In genomic region chr1:224769987-224770693, GRCh38 we compare ENCODE assay signal across 13 cellular contexts.
DNase-seq lines count a peak whose midpoint lies in the region; ATAC-seq, FAIRE-seq and TF ChIP-seq lines count a peak whose summit lies in the region.
"Had no signal": no experiment of that assay in that cellular context is flagged by ENCODE, and none has a peak within 500 bp of the region (broad histone marks: within the 10 kb centered on the region; RNA-seq: fewer than 3 reads in every experiment).

No MANE protein-coding gene starts in this region.

- H3K4me2 ChIP-seq in astrocyte (ENCODE audit: low read length), result peak overlapping the region; percentile 44

- no peaks in the 10 kb centered on the region for H4K20me1 ChIP-seq in astrocyte (ENCODE audit: insufficient read depth, low read length)

- DNase-seq in AG04449 (ENCODE audit: low read depth, low spot score), result peak; percentile 14
- DNase-seq in H4 (ENCODE audit: low spot score), result peak; percentile 65
- peak; percentile 62 for DNase-seq in astrocyte (ENCODE audit: low read depth)
- peak; percentile 61 for DNase-seq in islet precursor cell
- no peak for DNase-seq in NCI-H446 (lab: John Stamatoyannopoulos, UW)
- DNase-seq in SIG-M5 (lab: John Stamatoyannopoulos, UW), result no peak
- DNase-seq: activated CD4-positive, alpha-beta T cell treated with anti-CD3 and anti-CD28 coated beads for 36 hours; CD4-positive, alpha-beta T cell; cerebellar nuclear complex; mesendoderm; NCI-H526 had no signal

- H2AFZ ChIP-seq in astrocyte (ENCODE audit: low read depth, low read length), result no peak overlapping the region

- H3K27me3 Mint-ChIP-seq in astrocyte (ENCODE audit: low read depth, unreplicated experiment), result peaks cover 27% of the 10 kb centered on the region

- TF ChIP-seq CTCF in AG04449 (IDR thresholded peaks at IDR 0.05; ENCODE audit: insufficient read depth, low read length, missing control alignments), result no peak
- TF ChIP-seq CTCF in astrocyte (IDR thresholded peaks at IDR 0.05; ENCODE audit: insufficient read depth, low read depth, low read length), result no peak

- no peak overlapping the region for H3K9ac ChIP-seq in astrocyte (ENCODE audit: low read length)

- no peaks in the 10 kb centered on the region for H3K36me3 ChIP-seq in astrocyte (ENCODE audit: insufficient read depth, low read length)

- H3K4me3 ChIP-seq in AG04449 (ENCODE audit: low read depth, low read length) (no peak overlapping the region), astrocyte (ENCODE audit: insufficient read depth, low read depth, low read length) (no peak overlapping the region)

- no peaks in the 10 kb centered on the region for H3K27me3 ChIP-seq in astrocyte (ENCODE audit: insufficient read depth, low read length)

- no peaks in the 10 kb centered on the region for H3K36me3 Mint-ChIP-seq in astrocyte (ENCODE audit: low read depth, unreplicated experiment)

- no peak for FAIRE-seq in astrocyte (lab: Jason Lieb, UNC)

- peaks cover 9% of the 10 kb centered on the region for H3K4me1 Mint-ChIP-seq in astrocyte (ENCODE audit: low read depth, unreplicated experiment)
- H3K4me1 Mint-ChIP-seq: activated CD4-positive, alpha-beta T cell treated with anti-CD3 and anti-CD28 coated beads for 36 hours had no signal

- no peak overlapping the region for H3K4me3 Mint-ChIP-seq in astrocyte (ENCODE audit: unreplicated experiment)
- H3K4me3 Mint-ChIP-seq: activated CD4-positive, alpha-beta T cell treated with anti-CD3 and anti-CD28 coated beads for 36 hours; CD4-positive, alpha-beta T cell had no signal

- no peaks in the 10 kb centered on the region for H3K9me3 ChIP-seq in astrocyte (ENCODE audit: insufficient read depth, low read depth, low read length)

- CTCF ChIA-PET in AG04449 (lab: Yijun Ruan, JAX), result interaction anchor here (1.1 to 2.1 kb wide), 2 partner anchors 35 to 81 kb away, joined by 3 to 8 read pairs; no protein-coding TSS in a partner anchor

- ATAC-seq in GM18858 (IDR thresholded peaks at IDR 0.05; ENCODE audit: unreplicated experiment), result no peak
- no peak for ATAC-seq in HG02870 (IDR thresholded peaks at IDR 0.05; ENCODE audit: unreplicated experiment)
- ATAC-seq: activated CD4-positive, alpha-beta T cell treated with anti-CD3 and anti-CD28 coated beads for 36 hours had no signal

- no peaks in the 10 kb centered on the region for H3K79me2 ChIP-seq in astrocyte (ENCODE audit: insufficient read depth, low read length)

- H3K9me3 Mint-ChIP-seq in astrocyte (ENCODE audit: unreplicated experiment), result peaks cover 3% of the 10 kb centered on the region
- H3K9me3 Mint-ChIP-seq: CD4-positive, alpha-beta T cell had no signal

- POLR2A ChIA-PET in AG04449 (lab: Yijun Ruan, JAX), result interaction anchor here (0.6 kb wide), 1 partner anchor 22 kb away, joined by 3 read pairs; no protein-coding TSS in a partner anchor

- H3K4me1 ChIP-seq in astrocyte (ENCODE audit: insufficient read depth, low read length), result peaks cover 10% of the 10 kb centered on the region

- no peak overlapping the region for H3K27ac Mint-ChIP-seq in astrocyte (ENCODE audit: unreplicated experiment)
- H3K27ac Mint-ChIP-seq: activated CD4-positive, alpha-beta T cell treated with anti-CD3 and anti-CD28 coated beads for 36 hours; CD4-positive, alpha-beta T cell had no signal

- no peak overlapping the region for H3K27ac ChIP-seq in astrocyte (ENCODE audit: low read depth, low read length)

Comparison
In these comparisons a context has a peak if more than half of its experiments do, and no peak if none do; other contexts are left out.
1. DNase-seq: peak in AG04449 (single experiment), H4 (single experiment), astrocyte (single experiment) and islet precursor cell (single experiment); none in NCI-H446 (0 of 2) and SIG-M5 (single experiment).